8 cellular contexts compared by ENCODE assay signal in genomic region chr10:30591249-30591670, GRCh38. TPM values are rescaled to one million over a fixed set of nuclear protein-coding genes. Genes with fewer than 3 reads are reported as not detected.
DNase-seq lines count a peak whose midpoint lies in the region; ATAC-seq, FAIRE-seq and TF ChIP-seq lines count a peak whose summit lies in the region.

No MANE protein-coding gene starts in this region.

- H3K27ac ChIP-seq in DND-41 (ENCODE audit: low read length) = no peak overlapping the region
- no peak overlapping the region for H3K27ac ChIP-seq in small intestine (ENCODE audit: low read depth in 1 of 2, low read length in 1 of 2)

- no peak overlapping the region for H3K4me2 ChIP-seq in DND-41 (ENCODE audit: insufficient read depth, low read length)

- DNase-seq in DND-41 = peak; percentile 35
- DNase-seq in HT-29 (ENCODE audit: low spot score) = peak; percentile 76
- DNase-seq in SK-MEL-5 (ENCODE audit: low read depth, low spot score) = peak; percentile 61
- peak; percentile 17 for DNase-seq in amniotic stem cell (lab: John Stamatoyannopoulos, UW)
- peak; percentile 22 for DNase-seq in hepatic stellate cell (ENCODE audit: low spot score)
- DNase-seq in small intestine = peak; percentile 72

- peak; percentile 84 for ATAC-seq in DND-41 (ENCODE audit: insufficient read depth, low read depth)
- no peak for ATAC-seq in GM21825 (IDR thresholded peaks at IDR 0.05; ENCODE audit: unreplicated experiment)
- ATAC-seq in HG03457 (IDR thresholded peaks at IDR 0.05; ENCODE audit: unreplicated experiment) = no peak

- FAIRE-seq in small intestine (lab: Jason Lieb, UNC) = no peak

- H3K36me3 ChIP-seq in DND-41 (ENCODE audit: insufficient read depth, low read length) (no peaks in the 10 kb centered on the region), small intestine (ENCODE audit: control insufficient read depth in 2 of 2, insufficient read depth in 2 of 2, low read length in 2 of 2) (no peaks in the 10 kb centered on the region)

- no peak overlapping the region for H3K4me3 ChIP-seq in DND-41 (ENCODE audit: low read depth in 1 of 2, low read length in 2 of 2)
- H3K4me3 ChIP-seq in small intestine (ENCODE audit: low read depth in 1 of 2, low read length in 2 of 2) = no peak overlapping the region

- 1 to 4% (median 2%) methylated on average over 5 of the region's 5 CpGs for WGBS in small intestine, 3 donors

- TF ChIP-seq CTCF in DND-41 (IDR thresholded peaks at IDR 0.05; ENCODE audit: borderline replicate concordance, extremely low read depth, low read length, poor library complexity, severe bottlenecking) = peak; percentile 86

- H3K4me1 ChIP-seq in DND-41 (ENCODE audit: insufficient read depth, low read length) = no peaks in the 10 kb centered on the region
- no peaks in the 10 kb centered on the region for H3K4me1 ChIP-seq in small intestine (ENCODE audit: control insufficient read depth in 2 of 2, insufficient read depth in 1 of 2, low read depth in 1 of 2, low read length in 1 of 2)

- no peaks in the 10 kb centered on the region for H4K20me1 ChIP-seq in DND-41 (ENCODE audit: insufficient read depth, low read length)

- H3K27me3 ChIP-seq in DND-41 (ENCODE audit: insufficient read depth, low read length, poor library complexity) (no peaks in the 10 kb centered on the region), small intestine (ENCODE audit: control insufficient read depth in 2 of 2, insufficient read depth in 2 of 2, low read length in 2 of 2) (no peaks in the 10 kb centered on the region)

- in situ Hi-C loops in SK-MEL-5 (cut with HindIII; ENCODE audit: low pct_unique_long_range_greater_than_20kb, low sequenced_read_pairs) = no loop called here

- no peaks in the 10 kb centered on the region for H3K79me2 ChIP-seq in DND-41 (ENCODE audit: insufficient read depth, low read length)

- no peak overlapping the region for H2AFZ ChIP-seq in DND-41 (ENCODE audit: low read depth, low read length)

- no peak overlapping the region for H3K9ac ChIP-seq in DND-41 (ENCODE audit: low read depth, low read length)

- H3K9me3 ChIP-seq in DND-41 (ENCODE audit: insufficient read depth, low read length, severe bottlenecking) (no peaks in the 10 kb centered on the region), small intestine (ENCODE audit: control insufficient read depth, low read depth) (no peaks in the 10 kb centered on the region)

RNA-seq across cellular contexts. Expression of gene LYZL2, which starts 38.3 kb away (rescaled TPM):
- not detected in 2 replicates for total RNA-seq in HT-29 (2014; rRNA removed; shearing (Covaris generic))
- total RNA-seq in SK-MEL-5 (2014; rRNA removed; shearing (Covaris generic)) = not detected in 2 replicates
- not detected in 2 replicates for polyA plus RNA-seq in SK-MEL-5 (2015; cell fraction: cytosol; rRNA removed)
- polyA plus RNA-seq in SK-MEL-5 (2015; cell fraction: nucleus; rRNA removed) = not detected in 2 replicates
- not detected for polyA plus RNA-seq in small intestine

Comparison
In these comparisons a context has a peak if more than half of its experiments do, and no peak if none do; other contexts are left out.
1. DNase-seq: peak in every context shown above with its lines; median percentile 76 in HT-29; 72 in small intestine; 61 in SK-MEL-5; 35 in DND-41; 22 in hepatic stellate cell; 17 in amniotic stem cell.